ENCODE assay signal across 1 cellular context in genomic region chr10:1679821-1680650, GRCh38.
TF ChIP-seq lines count a peak whose summit lies in the region.

No MANE protein-coding gene starts in this region.

TF ChIP-seq in H1, 55 proteins besides CTCF, POLR2A, EP300 and RAD21:
- peak; percentile 85 for TF ChIP-seq TEAD4 (IDR thresholded peaks at IDR 0.05; ENCODE audit: low read depth, low read length)
- TF ChIP-seq MAX (IDR thresholded peaks at IDR 0.05): no peak
